Comparison of ENCODE assay signal across 20 cellular contexts in genomic region chr19:53136432-53136831, GRCh38. TPM values are rescaled to one million over a fixed set of nuclear protein-coding genes. Genes with fewer than 3 reads are reported as not detected.
DNase-seq lines count a peak whose midpoint lies in the region; ATAC-seq, FAIRE-seq and TF ChIP-seq lines count a peak whose summit lies in the region.
"Had no signal": no experiment of that assay in that cellular context is flagged by ENCODE, and none has a peak within 500 bp of the region (broad histone marks: within the 10 kb centered on the region; RNA-seq: fewer than 3 reads in every experiment).

No MANE protein-coding gene starts in this region.

- H3K4me1 ChIP-seq in HepG2 (ENCODE audit: insufficient read depth, low read length) (no peaks in the 10 kb centered on the region), right lobe of liver (no peaks in the 10 kb centered on the region), endothelial cell of umbilical vein (ENCODE audit: control insufficient read depth, extremely low read depth, insufficient read depth, low read length) (no peaks in the 10 kb centered on the region)
- H3K4me1 ChIP-seq: A549, Caco-2 had no signal

- FAIRE-seq in HepG2 (lab: Jason Lieb, UNC) (no peak), endothelial cell of umbilical vein (lab: Jason Lieb, UNC) (peak; percentile 12)
- FAIRE-seq: A549, D721Med, G401.6, GM12891, GM19239 had no signal

- 24% methylated on average over 3 of the region's 3 CpGs for WGBS in HepG2 (ENCODE audit: low lambda C conversion rate)
- WGBS in right lobe of liver (ENCODE audit: insufficient coverage, low coverage, low lambda C conversion rate, missing lambda C conversion rate) = 73% methylated on average over 3 of the region's 3 CpGs

- CTCF ChIA-PET in HepG2 (lab: Yijun Ruan, JAX; ENCODE audit: low intra/inter-chr PET ratio, low total read pairs) (no interaction called here), endothelial cell of umbilical vein (lab: Charles Lee) (no interaction called here)

- H3K4me3 ChIP-seq in HepG2 (replicated peaks in 1 of 3; ENCODE audit: insufficient read depth in 1 of 3, low read depth in 2 of 3, low read length in 3 of 3) (no peak overlapping the region), right lobe of liver (no peak overlapping the region), endothelial cell of umbilical vein (replicated peaks in 1 of 3; ENCODE audit: insufficient read depth in 1 of 3, low read depth in 1 of 3, low read length in 3 of 3) (no peak overlapping the region)
- H3K4me3 ChIP-seq: A549; BLaER1 treated with 17β-estradiol and CSF1 and Interleukin-3, amounts not matched to agents 10 nM and 100 nM had no signal

- TF ChIP-seq EP300 in HepG2 (IDR thresholded peaks at IDR 0.05; ENCODE audit: low read depth in 2 of 2, low read length in 2 of 2) (no peak), HepG2 (CRISPR knock-in tag; IDR thresholded peaks at IDR 0.05; ENCODE audit: borderline replicate concordance) (no peak)

- TF ChIP-seq POLR2A in HepG2 (IDR thresholded peaks at IDR 0.05; ENCODE audit: insufficient read depth in 1 of 2, low read depth in 2 of 2, low read length in 2 of 2) (no peak), right lobe of liver (IDR thresholded peaks at IDR 0.05) (no peak), endothelial cell of umbilical vein (IDR thresholded peaks at IDR 0.05; ENCODE audit: low read depth, low read length) (no peak)

- H3K27me3 ChIP-seq in HepG2 (ENCODE audit: control insufficient read depth in 1 of 2, insufficient read depth in 2 of 2, low read length in 2 of 2) = no peaks in the 10 kb centered on the region
- no peaks in the 10 kb centered on the region for H3K27me3 ChIP-seq in right lobe of liver
- no peaks in the 10 kb centered on the region for H3K27me3 ChIP-seq in endothelial cell of umbilical vein (ENCODE audit: control insufficient read depth in 2 of 2, insufficient read depth in 2 of 2, low read length in 2 of 2)
- H3K27me3 ChIP-seq: BLaER1 treated with 17β-estradiol and CSF1 and Interleukin-3, amounts not matched to agents 10 nM and 100 nM had no signal

- H3K4me2 ChIP-seq in HepG2 (ENCODE audit: low read depth, low read length) (no peak overlapping the region), endothelial cell of umbilical vein (ENCODE audit: insufficient read depth, low read length) (no peak overlapping the region)
- H3K4me2 ChIP-seq: A549; BLaER1 treated with 17β-estradiol and CSF1 and Interleukin-3, amounts not matched to agents 10 nM and 100 nM had no signal

- H4K20me1 ChIP-seq in HepG2 (ENCODE audit: insufficient read depth, low read length) (no peaks in the 10 kb centered on the region), endothelial cell of umbilical vein (replicated peaks; ENCODE audit: control insufficient read depth, extremely low read depth, insufficient read depth, low read length) (no peaks in the 10 kb centered on the region)
- H4K20me1 ChIP-seq: BLaER1 treated with 17β-estradiol and CSF1 and Interleukin-3, amounts not matched to agents 10 nM and 100 nM had no signal

- ATAC-seq in HepG2 = no peak
- ATAC-seq in right lobe of liver = no peak
- ATAC-seq: A549; CD8-positive, alpha-beta T cell had no signal

- dilution Hi-C loops in endothelial cell of umbilical vein (cut with MboI; ENCODE audit: extremely low pct_ligation_motif_present, low sequenced_read_pairs) = no loop called here

- H3K36me3 ChIP-seq in HepG2 (replicated peaks in 1 of 2; ENCODE audit: control insufficient read depth in 1 of 2, insufficient read depth in 2 of 2, low read length in 2 of 2) (no peaks in the 10 kb centered on the region; a peak in 1 of 5 replicates), right lobe of liver (peaks cover 0 to 5% (median 0%) of the 10 kb centered on the region in 4 donors), endothelial cell of umbilical vein (ENCODE audit: control insufficient read depth in 2 of 2, extremely low read depth in 1 of 2, insufficient read depth in 2 of 2, low read length in 2 of 2) (no peaks in the 10 kb centered on the region)

- no peak for TF ChIP-seq RAD21 in HepG2 (CRISPR knock-in tag; IDR thresholded peaks at IDR 0.05)

- H3K9ac ChIP-seq in HepG2 (ENCODE audit: insufficient read depth, low read depth, low read length) (no peak overlapping the region), endothelial cell of umbilical vein (replicated peaks; ENCODE audit: extremely low read depth, insufficient read depth, low read length) (no peak overlapping the region)
- H3K9ac ChIP-seq: BLaER1 treated with 17β-estradiol and CSF1 and Interleukin-3, amounts not matched to agents 10 nM and 100 nM had no signal

- TF ChIP-seq CTCF in HepG2 (CRISPR knock-in tag; IDR thresholded peaks at IDR 0.05) (no peak), right lobe of liver (IDR thresholded peaks at IDR 0.05) (no peak), endothelial cell of umbilical vein (IDR thresholded peaks at IDR 0.05; ENCODE audit: extremely low read depth in 1 of 2, insufficient read depth in 1 of 2, low read depth in 1 of 2, low read length in 2 of 2) (no peak)

- peaks cover 69% of the 10 kb centered on the region for H3K9me3 ChIP-seq in HepG2 (ENCODE audit: low read length)
- peaks cover 0 to 50% (median 13%) of the 10 kb centered on the region in 4 donors for H3K9me3 ChIP-seq in right lobe of liver
- peaks cover 12% of the 10 kb centered on the region for H3K9me3 ChIP-seq in endothelial cell of umbilical vein (replicated peaks; ENCODE audit: control insufficient read depth, insufficient read depth, low read length)

- H3K27ac ChIP-seq in HepG2 (ENCODE audit: extremely low read length, insufficient read depth, low read length) = no peak overlapping the region
- H3K27ac ChIP-seq in right lobe of liver = no peak overlapping the region
- H3K27ac ChIP-seq in endothelial cell of umbilical vein (ENCODE audit: insufficient read depth, low read depth, low read length) = no peak overlapping the region
- H3K27ac ChIP-seq: 22Rv1; A549; BLaER1 treated with 17β-estradiol and CSF1 and Interleukin-3, amounts not matched to agents 10 nM and 100 nM; C4-2B had no signal

- H2AFZ ChIP-seq in HepG2 (ENCODE audit: low read length) = no peak overlapping the region
- no peak overlapping the region for H2AFZ ChIP-seq in endothelial cell of umbilical vein (ENCODE audit: low read depth, low read length)

- no peaks in the 10 kb centered on the region for H3K9me1 ChIP-seq in endothelial cell of umbilical vein (replicated peaks; ENCODE audit: control insufficient read depth, extremely low read depth, insufficient read depth, low read length)

- in situ Hi-C loops in HepG2 (cut with HindIII; ENCODE audit: extremely low pct_ligation_motif_present, low pct_unique_long_range_greater_than_20kb) = no loop called here

- intact Hi-C loops in HepG2 (cut with micrococcal nuclease; ENCODE audit: unreplicated experiment) (no loop called here), right lobe of liver (cut with DNase I) (no loop called here), endothelial cell of umbilical vein (cut with micrococcal nuclease) (no loop called here)

- no TSS peak for BruUV-seq in HepG2 (replicated peaks; lab: Mats Ljungman, UMichigan)
- BruUV-seq in endothelial cell of umbilical vein (replicated peaks; lab: Mats Ljungman, UMichigan) = no TSS peak

- DNase-seq in HepG2 (ENCODE audit: low spot score) = no peak
- DNase-seq in right lobe of liver = no peak
- DNase-seq in endothelial cell of umbilical vein (ENCODE audit: low read depth, low spot score) = no peak
- no peak for DNase-seq in NCI-H748 (lab: John Stamatoyannopoulos, UW; ENCODE audit: unreplicated experiment)
- DNase-seq: AML-193; Caco-2; Calu3; CD4-positive, alpha-beta T cell; CD8-positive, alpha-beta T cell; DMS79 treated with DMSO at 0.1 percent for 48 hours; GF-D8 had no signal

- POLR2A ChIA-PET in HepG2 (lab: Yijun Ruan, JAX) (no interaction called here), endothelial cell of umbilical vein (lab: Charles Lee) (no interaction called here)

- H3K79me2 ChIP-seq in HepG2 (ENCODE audit: insufficient read depth, low read length) (no peaks in the 10 kb centered on the region), endothelial cell of umbilical vein (ENCODE audit: control insufficient read depth, insufficient read depth, low read length) (no peaks in the 10 kb centered on the region)

RNA-seq across cellular contexts. Expression of gene ZNF415, which starts 3.7 kb away (rescaled TPM):
- total RNA-seq in HepG2 (2016; rRNA removed; fragmentation: Illumina TruSeq; extraction: Trizol) (0.15 and 0.29 TPM in 2 replicates), right lobe of liver (1 to 10 TPM in 1 of 6 experiments, under 1 TPM in 5; 0.12 to 1.3 (median 0.47) TPM), endothelial cell of umbilical vein (0.69 TPM in 1 of 2 replicates, not detected in the other)
- total RNA-seq in HepG2 (2016; cell fraction: cytosol; rRNA removed; fragmentation: Illumina TruSeq; extraction: Trizol; ENCODE audit: low read depth) = not detected in 2 replicates
- 0.24 and 0.58 TPM in 2 replicates for total RNA-seq in HepG2 (2016; cell fraction: insoluble cytoplasmic fraction; rRNA removed; fragmentation: Illumina TruSeq; extraction: Trizol)
- 0.19 and 0.24 TPM in 2 replicates for total RNA-seq in HepG2 (2016; cell fraction: membrane; rRNA removed; fragmentation: Illumina TruSeq; extraction: Trizol)
- 0.56 TPM in 1 of 2 replicates, not detected in the other for total RNA-seq in HepG2 (2016; cell fraction: nucleus; rRNA removed; fragmentation: Illumina TruSeq; extraction: Trizol)
- polyA plus RNA-seq in HepG2 (2011; rRNA removed) (0.17 and 0.38 TPM in 2 replicates), endothelial cell of umbilical vein (0.30 and 0.48 TPM in 2 replicates)
- polyA plus RNA-seq in HepG2 (2011; cell fraction: cytosol; rRNA removed) = 0.07 and 0.13 TPM in 2 replicates
- 0.18 and 0.23 TPM in 2 replicates for polyA plus RNA-seq in HepG2 (2011; cell fraction: nucleus; rRNA removed)
- 0.37 and 0.46 TPM in 2 replicates for polyA plus RNA-seq in HepG2 (2012)
- polyA plus RNA-seq in HepG2 (2016; cell fraction: cytosol; fragmentation: Illumina TruSeq; extraction: Trizol; ENCODE audit: low read depth) = 0.14 TPM in 1 of 2 replicates, not detected in the other
- 0.38 and 0.69 TPM in 2 replicates for polyA plus RNA-seq in HepG2 (2016; cell fraction: insoluble cytoplasmic fraction; fragmentation: Illumina TruSeq; extraction: Trizol; ENCODE audit: low read depth)
- 0.07 and 0.23 TPM in 2 replicates for polyA plus RNA-seq in HepG2 (2016; cell fraction: membrane; fragmentation: Illumina TruSeq; extraction: Trizol; ENCODE audit: low read depth)
- polyA plus RNA-seq in HepG2 (2016; cell fraction: nucleus; fragmentation: Illumina TruSeq; extraction: Trizol; ENCODE audit: insufficient read depth, low read depth) = 0.48 and 1.3 TPM in 2 replicates
- polyA minus RNA-seq in HepG2 (2011; rRNA and poly(A)+ RNA removed; ENCODE audit: low replicate concordance) = not detected in 2 replicates
- 0.26 and 0.89 TPM in 2 replicates for polyA minus RNA-seq in HepG2 (2011; cell fraction: cytosol; rRNA and poly(A)+ RNA removed)
- polyA minus RNA-seq in HepG2 (2011; cell fraction: nucleus; rRNA and poly(A)+ RNA removed) = 0.64 TPM in 1 of 2 replicates, not detected in the other
- polyA plus RNA-seq in endothelial cell of umbilical vein (2011; cell fraction: cytosol; rRNA removed) = 0.38 and 0.53 TPM in 2 replicates
- 0.41 and 0.55 TPM in 2 replicates for polyA plus RNA-seq in endothelial cell of umbilical vein (2011; cell fraction: nucleus; rRNA removed)
- 0.30 and 0.40 TPM in 2 replicates for polyA plus RNA-seq in endothelial cell of umbilical vein (2012)
- polyA minus RNA-seq in endothelial cell of umbilical vein = 1.0 TPM in 1 of 2 replicates, not detected in the other
- not detected for polyA minus RNA-seq in endothelial cell of umbilical vein (2011; cell fraction: cytosol; rRNA and poly(A)+ RNA removed)
- 0.24 and 0.58 TPM in 2 replicates for polyA minus RNA-seq in endothelial cell of umbilical vein (2011; cell fraction: nucleus; rRNA and poly(A)+ RNA removed)
- total RNA-seq: Calu3 had no signal
- polyA plus RNA-seq: A549 had no signal

RNA-seq across cellular contexts. Expression of gene ZNF347, which starts 22.4 kb away (rescaled TPM):
- total RNA-seq in HepG2 (2016; rRNA removed; fragmentation: Illumina TruSeq; extraction: Trizol) (5.3 and 6.2 TPM in 2 replicates), right lobe of liver (1 to 10 TPM in 5 of 6 experiments, under 1 TPM in 1; 0.70 to 4.2 (median 2.0) TPM), endothelial cell of umbilical vein (6.3 and 6.6 TPM in 2 replicates)
- 0.91 and 1.1 TPM in 2 replicates for total RNA-seq in HepG2 (2016; cell fraction: cytosol; rRNA removed; fragmentation: Illumina TruSeq; extraction: Trizol; ENCODE audit: low read depth)
- 4.0 and 5.0 TPM in 2 replicates for total RNA-seq in HepG2 (2016; cell fraction: insoluble cytoplasmic fraction; rRNA removed; fragmentation: Illumina TruSeq; extraction: Trizol)
- total RNA-seq in HepG2 (2016; cell fraction: membrane; rRNA removed; fragmentation: Illumina TruSeq; extraction: Trizol) = 1.2 and 1.6 TPM in 2 replicates
- total RNA-seq in HepG2 (2016; cell fraction: nucleus; rRNA removed; fragmentation: Illumina TruSeq; extraction: Trizol) = 4.6 and 4.9 TPM in 2 replicates
- polyA plus RNA-seq in HepG2 (2011; rRNA removed) (1.1 TPM in 2 replicates), endothelial cell of umbilical vein (0.94 and 1.5 TPM in 2 replicates)
- 0.36 and 0.78 TPM in 2 replicates for polyA plus RNA-seq in HepG2 (2011; cell fraction: cytosol; rRNA removed)
- polyA plus RNA-seq in HepG2 (2011; cell fraction: nucleus; rRNA removed) = 0.63 and 1.4 TPM in 2 replicates
- 1.3 and 1.9 TPM in 2 replicates for polyA plus RNA-seq in HepG2 (2012)
- 0.23 and 0.25 TPM in 2 replicates for polyA plus RNA-seq in HepG2 (2016; cell fraction: cytosol; fragmentation: Illumina TruSeq; extraction: Trizol; ENCODE audit: low read depth)
- 2.3 and 2.6 TPM in 2 replicates for polyA plus RNA-seq in HepG2 (2016; cell fraction: insoluble cytoplasmic fraction; fragmentation: Illumina TruSeq; extraction: Trizol; ENCODE audit: low read depth)
- polyA plus RNA-seq in HepG2 (2016; cell fraction: membrane; fragmentation: Illumina TruSeq; extraction: Trizol; ENCODE audit: low read depth) = 0.31 and 0.59 TPM in 2 replicates
- polyA plus RNA-seq in HepG2 (2016; cell fraction: nucleus; fragmentation: Illumina TruSeq; extraction: Trizol; ENCODE audit: insufficient read depth, low read depth) = 4.6 and 5.5 TPM in 2 replicates
- 1.1 TPM in 1 of 2 replicates, not detected in the other for polyA minus RNA-seq in HepG2 (2011; rRNA and poly(A)+ RNA removed; ENCODE audit: low replicate concordance)
- 0.70 and 1.1 TPM in 2 replicates for polyA minus RNA-seq in HepG2 (2011; cell fraction: cytosol; rRNA and poly(A)+ RNA removed)
- polyA minus RNA-seq in HepG2 (2011; cell fraction: nucleus; rRNA and poly(A)+ RNA removed) = 4.5 and 9.7 TPM in 2 replicates
- polyA plus RNA-seq in endothelial cell of umbilical vein (2011; cell fraction: cytosol; rRNA removed) = 1.9 and 2.1 TPM in 2 replicates
- 3.3 and 4.3 TPM in 2 replicates for polyA plus RNA-seq in endothelial cell of umbilical vein (2011; cell fraction: nucleus; rRNA removed)
- 1.9 and 2.5 TPM in 2 replicates for polyA plus RNA-seq in endothelial cell of umbilical vein (2012)
- polyA minus RNA-seq in endothelial cell of umbilical vein = 4.8 and 5.5 TPM in 2 replicates
- polyA minus RNA-seq in endothelial cell of umbilical vein (2011; cell fraction: cytosol; rRNA and poly(A)+ RNA removed) = not detected
- 4.0 and 8.1 TPM in 2 replicates for polyA minus RNA-seq in endothelial cell of umbilical vein (2011; cell fraction: nucleus; rRNA and poly(A)+ RNA removed)
- total RNA-seq: Calu3 had no signal
- polyA plus RNA-seq: A549 had no signal

RNA-seq across cellular contexts. Expression of gene ZNF160, which starts 33.2 kb away (rescaled TPM):
- total RNA-seq in HepG2 (2016; rRNA removed; fragmentation: Illumina TruSeq; extraction: Trizol) (12.1 and 14.5 TPM in 2 replicates), right lobe of liver (10 to 100 TPM in 5 of 6 experiments, 1 to 10 TPM in 1; 6.6 to 18.9 (median 13.9) TPM), endothelial cell of umbilical vein (16.4 and 19.7 TPM in 2 replicates)
- total RNA-seq in HepG2 (2016; cell fraction: cytosol; rRNA removed; fragmentation: Illumina TruSeq; extraction: Trizol; ENCODE audit: low read depth) = 1.8 and 1.9 TPM in 2 replicates
- 13.3 and 13.9 TPM in 2 replicates for total RNA-seq in HepG2 (2016; cell fraction: insoluble cytoplasmic fraction; rRNA removed; fragmentation: Illumina TruSeq; extraction: Trizol)
- 4.6 and 4.7 TPM in 2 replicates for total RNA-seq in HepG2 (2016; cell fraction: membrane; rRNA removed; fragmentation: Illumina TruSeq; extraction: Trizol)
- total RNA-seq in HepG2 (2016; cell fraction: nucleus; rRNA removed; fragmentation: Illumina TruSeq; extraction: Trizol) = 12.9 and 16.9 TPM in 2 replicates
- polyA plus RNA-seq in HepG2 (2011; rRNA removed) (8.1 and 8.4 TPM in 2 replicates), endothelial cell of umbilical vein (11.3 and 12.7 TPM in 2 replicates)
- 4.1 and 5.1 TPM in 2 replicates for polyA plus RNA-seq in HepG2 (2011; cell fraction: cytosol; rRNA removed)
- polyA plus RNA-seq in HepG2 (2011; cell fraction: nucleus; rRNA removed) = 26.0 and 27.3 TPM in 2 replicates
- polyA plus RNA-seq in HepG2 (2012) = 8.0 and 9.4 TPM in 2 replicates
- polyA plus RNA-seq in HepG2 (2016; cell fraction: cytosol; fragmentation: Illumina TruSeq; extraction: Trizol; ENCODE audit: low read depth) = 0.28 and 0.32 TPM in 2 replicates
- polyA plus RNA-seq in HepG2 (2016; cell fraction: insoluble cytoplasmic fraction; fragmentation: Illumina TruSeq; extraction: Trizol; ENCODE audit: low read depth) = 6.5 TPM in 2 replicates
- polyA plus RNA-seq in HepG2 (2016; cell fraction: membrane; fragmentation: Illumina TruSeq; extraction: Trizol; ENCODE audit: low read depth) = 0.78 and 1.0 TPM in 2 replicates
- 19.2 and 24.1 TPM in 2 replicates for polyA plus RNA-seq in HepG2 (2016; cell fraction: nucleus; fragmentation: Illumina TruSeq; extraction: Trizol; ENCODE audit: insufficient read depth, low read depth)
- polyA minus RNA-seq in HepG2 (2011; rRNA and poly(A)+ RNA removed; ENCODE audit: low replicate concordance) = 11.3 and 19.4 TPM in 2 replicates
- polyA minus RNA-seq in HepG2 (2011; cell fraction: cytosol; rRNA and poly(A)+ RNA removed) = 7.6 and 9.4 TPM in 2 replicates
- 30.6 and 42.0 TPM in 2 replicates for polyA minus RNA-seq in HepG2 (2011; cell fraction: nucleus; rRNA and poly(A)+ RNA removed)
- 5.5 and 7.4 TPM in 2 replicates for polyA plus RNA-seq in endothelial cell of umbilical vein (2011; cell fraction: cytosol; rRNA removed)
- 41.5 and 48.5 TPM in 2 replicates for polyA plus RNA-seq in endothelial cell of umbilical vein (2011; cell fraction: nucleus; rRNA removed)
- polyA plus RNA-seq in endothelial cell of umbilical vein (2012) = 9.7 and 10.2 TPM in 2 replicates
- 18.4 and 23.5 TPM in 2 replicates for polyA minus RNA-seq in endothelial cell of umbilical vein
- polyA minus RNA-seq in endothelial cell of umbilical vein (2011; cell fraction: cytosol; rRNA and poly(A)+ RNA removed) = 5.2 TPM
- 39.6 and 44.2 TPM in 2 replicates for polyA minus RNA-seq in endothelial cell of umbilical vein (2011; cell fraction: nucleus; rRNA and poly(A)+ RNA removed)

RNA-seq across cellular contexts. Expression of gene ZNF665, which starts 56.7 kb away (rescaled TPM):
- 0.32 and 0.49 TPM in 2 replicates for total RNA-seq in HepG2 (2016; rRNA removed; fragmentation: Illumina TruSeq; extraction: Trizol)
- 0.53 TPM in 1 of 2 replicates, not detected in the other for total RNA-seq in HepG2 (2016; cell fraction: cytosol; rRNA removed; fragmentation: Illumina TruSeq; extraction: Trizol; ENCODE audit: low read depth)
- total RNA-seq in HepG2 (2016; cell fraction: insoluble cytoplasmic fraction; rRNA removed; fragmentation: Illumina TruSeq; extraction: Trizol) = 0.07 and 0.22 TPM in 2 replicates
- total RNA-seq in HepG2 (2016; cell fraction: membrane; rRNA removed; fragmentation: Illumina TruSeq; extraction: Trizol) = 0.43 TPM in 1 of 2 replicates, not detected in the other
- 0.38 TPM in 1 of 2 replicates, not detected in the other for total RNA-seq in HepG2 (2016; cell fraction: nucleus; rRNA removed; fragmentation: Illumina TruSeq; extraction: Trizol)
- 0.30 and 0.45 TPM in 2 replicates for polyA plus RNA-seq in HepG2 (2011; rRNA removed)
- polyA plus RNA-seq in HepG2 (2011; cell fraction: cytosol; rRNA removed) = 0.15 and 0.29 TPM in 2 replicates
- not detected in 2 replicates for polyA plus RNA-seq in HepG2 (2011; cell fraction: nucleus; rRNA removed)
- 0.54 TPM in 1 of 2 replicates, not detected in the other for polyA plus RNA-seq in HepG2 (2012)
- 0.32 TPM in 1 of 2 replicates, not detected in the other for polyA plus RNA-seq in HepG2 (2016; cell fraction: cytosol; fragmentation: Illumina TruSeq; extraction: Trizol; ENCODE audit: low read depth)
- polyA plus RNA-seq in HepG2 (2016; cell fraction: insoluble cytoplasmic fraction; fragmentation: Illumina TruSeq; extraction: Trizol; ENCODE audit: low read depth) = not detected in 2 replicates
- polyA plus RNA-seq in HepG2 (2016; cell fraction: membrane; fragmentation: Illumina TruSeq; extraction: Trizol; ENCODE audit: low read depth) = not detected in 2 replicates
- polyA plus RNA-seq in HepG2 (2016; cell fraction: nucleus; fragmentation: Illumina TruSeq; extraction: Trizol; ENCODE audit: insufficient read depth, low read depth) = not detected in 2 replicates
- polyA minus RNA-seq in HepG2 (2011; rRNA and poly(A)+ RNA removed; ENCODE audit: low replicate concordance) = 0.21 TPM in 1 of 2 replicates, not detected in the other
- polyA minus RNA-seq in HepG2 (2011; cell fraction: cytosol; rRNA and poly(A)+ RNA removed) = not detected in 2 replicates
- polyA minus RNA-seq in HepG2 (2011; cell fraction: nucleus; rRNA and poly(A)+ RNA removed) = 0.13 TPM in 1 of 2 replicates, not detected in the other
- under 1 TPM in 5 of 6 experiments, not detected in 1; 0.09 to 0.47 (median 0.32) TPM for total RNA-seq in right lobe of liver
- total RNA-seq in endothelial cell of umbilical vein = 1.8 and 2.1 TPM in 2 replicates
- polyA plus RNA-seq in endothelial cell of umbilical vein = 1.3 and 2.7 TPM in 2 replicates
- 2.4 and 3.1 TPM in 2 replicates for polyA plus RNA-seq in endothelial cell of umbilical vein (2011; cell fraction: cytosol; rRNA removed)
- 2.0 and 3.8 TPM in 2 replicates for polyA plus RNA-seq in endothelial cell of umbilical vein (2011; cell fraction: nucleus; rRNA removed)
- polyA plus RNA-seq in endothelial cell of umbilical vein (2012) = 1.6 and 2.2 TPM in 2 replicates
- 0.78 and 2.6 TPM in 2 replicates for polyA minus RNA-seq in endothelial cell of umbilical vein
- not detected for polyA minus RNA-seq in endothelial cell of umbilical vein (2011; cell fraction: cytosol; rRNA and poly(A)+ RNA removed)
- polyA minus RNA-seq in endothelial cell of umbilical vein (2011; cell fraction: nucleus; rRNA and poly(A)+ RNA removed) = 1.4 and 3.9 TPM in 2 replicates
- total RNA-seq: A172, Calu3 had no signal
- polyA plus RNA-seq: A549 had no signal
